ENCODE assay signal across 1 cellular context in the genomic region with DNA sequence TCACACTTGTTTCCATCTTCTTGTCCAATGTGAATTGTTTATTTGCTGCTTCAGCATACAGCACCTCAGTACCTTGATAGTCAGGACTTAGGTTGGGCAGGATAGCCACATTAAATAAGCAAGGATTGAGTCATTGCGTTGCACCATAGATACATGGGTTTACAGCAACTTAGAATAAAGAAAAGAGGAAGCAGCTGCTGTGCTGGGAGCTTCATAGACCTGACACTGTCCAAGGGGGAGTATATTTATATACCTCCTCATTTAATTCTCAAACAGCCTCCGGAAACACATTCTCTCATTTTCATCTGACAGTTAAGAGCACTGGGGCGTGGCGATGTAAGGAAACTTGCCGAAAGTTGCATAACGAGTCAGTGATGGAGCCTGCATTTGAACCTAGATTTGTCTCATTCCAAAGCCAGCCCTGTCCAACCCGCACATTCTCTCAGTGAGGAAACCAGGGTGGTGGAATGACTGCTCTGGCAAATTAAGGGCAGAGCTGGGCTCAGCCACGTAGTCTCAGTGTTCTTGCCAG.
TF ChIP-seq lines count a peak whose summit lies in the region.

No MANE protein-coding gene starts in this region.

TF ChIP-seq in WTC11, 78 proteins besides CTCF, POLR2A, EP300 and RAD21 (continued from another document):
- TF ChIP-seq, protein P1, sequence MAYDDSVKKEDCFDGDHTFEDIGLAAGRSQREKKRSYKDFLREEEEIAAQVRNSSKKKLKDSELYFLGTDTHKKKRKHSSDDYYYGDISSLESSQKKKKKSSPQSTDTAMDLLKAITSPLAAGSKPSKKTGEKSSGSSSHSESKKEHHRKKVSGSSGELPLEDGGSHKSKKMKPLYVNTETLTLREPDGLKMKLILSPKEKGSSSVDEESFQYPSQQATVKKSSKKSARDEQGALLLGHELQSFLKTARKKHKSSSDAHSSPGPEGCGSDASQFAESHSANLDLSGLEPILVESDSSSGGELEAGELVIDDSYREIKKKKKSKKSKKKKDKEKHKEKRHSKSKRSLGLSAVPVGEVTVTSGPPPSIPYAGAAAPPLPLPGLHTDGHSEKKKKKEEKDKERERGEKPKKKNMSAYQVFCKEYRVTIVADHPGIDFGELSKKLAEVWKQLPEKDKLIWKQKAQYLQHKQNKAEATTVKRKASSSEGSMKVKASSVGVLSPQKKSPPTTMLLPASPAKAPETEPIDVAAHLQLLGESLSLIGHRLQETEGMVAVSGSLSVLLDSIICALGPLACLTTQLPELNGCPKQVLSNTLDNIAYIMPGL (CRISPR knock-in tag; IDR thresholded peaks at IDR 0.05) = no peak
- TF ChIP-seq MXD4 (CRISPR knock-in tag; IDR thresholded peaks at IDR 0.05; ENCODE audit: borderline replicate concordance) (no peak), ZNF138 (CRISPR knock-in tag; conservative IDR thresholded peaks at IDR 0.05) (no peak), ELF4 (CRISPR knock-in tag; IDR thresholded peaks at IDR 0.05; ENCODE audit: low read depth) (no peak), SMAD3 (CRISPR knock-in tag; IDR thresholded peaks at IDR 0.05; ENCODE audit: borderline replicate concordance) (no peak)
- TF ChIP-seq, protein P2, sequence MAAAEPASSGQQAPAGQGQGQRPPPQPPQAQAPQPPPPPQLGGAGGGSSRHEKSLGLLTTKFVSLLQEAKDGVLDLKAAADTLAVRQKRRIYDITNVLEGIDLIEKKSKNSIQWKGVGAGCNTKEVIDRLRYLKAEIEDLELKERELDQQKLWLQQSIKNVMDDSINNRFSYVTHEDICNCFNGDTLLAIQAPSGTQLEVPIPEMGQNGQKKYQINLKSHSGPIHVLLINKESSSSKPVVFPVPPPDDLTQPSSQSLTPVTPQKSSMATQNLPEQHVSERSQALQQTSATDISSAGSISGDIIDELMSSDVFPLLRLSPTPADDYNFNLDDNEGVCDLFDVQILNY (CRISPR knock-in tag; IDR thresholded peaks at IDR 0.05) = no peak
